In the genomic region with DNA sequence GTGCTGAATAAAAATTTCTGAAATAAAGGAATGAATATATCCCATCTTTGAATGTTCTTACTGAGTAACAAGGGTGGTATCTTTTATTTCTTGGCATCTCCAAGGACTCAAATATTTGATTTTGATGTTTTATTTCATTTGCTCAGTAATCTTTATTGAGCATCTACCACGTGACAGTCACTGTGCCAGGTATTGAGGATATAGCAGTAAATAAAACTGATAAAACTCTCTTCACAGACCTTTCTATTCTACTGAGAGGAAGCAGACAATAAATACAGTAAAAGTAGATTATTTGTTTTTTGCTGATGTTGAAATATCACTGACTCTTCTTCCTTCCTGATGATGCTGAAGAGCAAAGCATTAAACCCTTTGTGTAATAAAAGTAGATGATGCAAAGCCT, we compare ENCODE assay signal across 21 cellular contexts.
A peak's percentile ranks its signal among the peaks of the same experiment; 100 is the strongest.
DNase-seq lines count a peak whose midpoint lies in the region; ATAC-seq, FAIRE-seq and TF ChIP-seq lines count a peak whose summit lies in the region.
"Had no signal": no experiment of that assay in that cellular context is flagged by ENCODE, and none has a peak within 500 bp of the region (broad histone marks: within the 10 kb centered on the region; RNA-seq: fewer than 3 reads in every experiment).

No MANE protein-coding gene starts in this region.

- TF ChIP-seq RAD21 in IMR-90 (IDR thresholded peaks at IDR 0.05; ENCODE audit: low read length), result no peak
- TF ChIP-seq RAD21 in K562 (CRISPR knock-in tag; conservative IDR thresholded peaks at IDR 0.05 in 1 of 2, IDR thresholded peaks at IDR 0.05 in 1 of 2), result no peak

- no peak overlapping the region for H3K27ac Mint-ChIP-seq in H9
- H3K27ac Mint-ChIP-seq: CD14-positive monocyte, GM23338, HFFc6 had no signal

- CTCF ChIA-PET in IMR-90 (lab: Yijun Ruan, JAX) (no interaction called here), K562 (lab: Yijun Ruan, JAX; ENCODE audit: low intra/inter-chr PET ratio) (no interaction called here)

- no peaks in the 10 kb centered on the region; the same call in 1 of the 2 replicates for H3K9me1 ChIP-seq in IMR-90 (ENCODE audit: insufficient read depth, low read length)
- no peaks in the 10 kb centered on the region for H3K9me1 ChIP-seq in K562 (ENCODE audit: control insufficient read depth, insufficient read depth, low read length)

- H3K18ac ChIP-seq in IMR-90 (ENCODE audit: low read depth, low read length) (no peak overlapping the region), H9 (ENCODE audit: insufficient read length, low read depth, low read length) (no peak overlapping the region)

- H3K14ac ChIP-seq in IMR-90 (replicated peaks; ENCODE audit: low read depth, low read length), result no peak overlapping the region
- H3K14ac ChIP-seq in H9 (ENCODE audit: insufficient read depth, low read length), result no peak overlapping the region

- FAIRE-seq in K562 (lab: Jason Lieb, UNC) (no peak), pancreas (lab: Jason Lieb, UNC) (no peak)
- FAIRE-seq: GM19239, H54, HTR-8/SVneo had no signal

- TF ChIP-seq CTCF in 22Rv1 (IDR thresholded peaks at IDR 0.05) (no peak), IMR-90 (conservative IDR thresholded peaks at IDR 0.05; ENCODE audit: low read depth, low read length) (no peak), K562 (IDR thresholded peaks at IDR 0.05 in 2 of 3, conservative IDR thresholded peaks at IDR 0.05 in 1 of 3; ENCODE audit: insufficient read depth in 2 of 3, low read depth in 1 of 3, low read length in 3 of 3) (no peak), mucosa of descending colon (IDR thresholded peaks at IDR 0.05) (no peak), pancreas (IDR thresholded peaks at IDR 0.05) (no peak), H9 (conservative IDR thresholded peaks at IDR 0.05) (no peak)

- H2BK120ac ChIP-seq in IMR-90 (ENCODE audit: low read depth, low read length) (no peak overlapping the region), H9 (ENCODE audit: low read depth, low read length, poor library complexity, severe bottlenecking) (no peak overlapping the region)

- no peak overlapping the region for H2AFZ ChIP-seq in IMR-90 (replicated peaks; ENCODE audit: low read length, poor library complexity)
- no peak overlapping the region for H2AFZ ChIP-seq in K562 (ENCODE audit: low read depth, low read length)
- no peak overlapping the region for H2AFZ ChIP-seq in H9 (ENCODE audit: low read length)
- H2AFZ ChIP-seq: GM23338 had no signal

- no peaks in the 10 kb centered on the region; a peak in 1 of 7 replicates for H3K36me3 Mint-ChIP-seq in H9 (ENCODE audit: insufficient read depth in 1 of 3, low read depth in 3 of 3)
- H3K36me3 Mint-ChIP-seq: CD14-positive monocyte; CD4-positive, alpha-beta memory T cell had no signal

- no peak overlapping the region for H2AK9ac ChIP-seq in IMR-90 (replicated peaks; ENCODE audit: low read depth, low read length, poor library complexity)

- no peak overlapping the region for H3K4me3 Mint-ChIP-seq in H9
- H3K4me3 Mint-ChIP-seq: CD14-positive monocyte, GM23338, HFFc6 had no signal

- H3K79me2 ChIP-seq in K562 (ENCODE audit: control insufficient read depth, insufficient read depth, low read length) (no peaks in the 10 kb centered on the region), H9 (ENCODE audit: insufficient read depth, low read length) (no peaks in the 10 kb centered on the region)

- in situ Hi-C loops in IMR-90 (cut with MboI; ENCODE audit: low sequenced_read_pairs) (no loop called here), K562 (cut with MboI) (loop anchor here (10.0 kb wide), 1 partner anchor 316 kb away; no protein-coding TSS in a partner anchor)

- H2AK5ac ChIP-seq in IMR-90 (ENCODE audit: low read depth, low read length) (no peak overlapping the region), H9 (ENCODE audit: insufficient read length, low read length) (no peak overlapping the region)

- H3K4ac ChIP-seq in IMR-90 (ENCODE audit: low read depth, low read length) (no peak overlapping the region), H9 (ENCODE audit: low read depth, low read length) (no peak overlapping the region)

- no peak overlapping the region for H4K8ac ChIP-seq in IMR-90 (ENCODE audit: low read depth in 2 of 2, low read length in 2 of 2)
- H4K8ac ChIP-seq in H9 (replicated peaks; ENCODE audit: insufficient read length, low read depth, low read length), result no peak overlapping the region

- H3K23ac ChIP-seq in IMR-90 (ENCODE audit: low read depth, low read length), result no peak overlapping the region
- no peak overlapping the region for H3K23ac ChIP-seq in H9 (ENCODE audit: insufficient read length, low read depth, low read length)

- BruUV-seq in IMR-90 (replicated peaks; lab: Mats Ljungman, UMichigan) (no TSS peak), K562 (replicated peaks; lab: Mats Ljungman, UMichigan) (no TSS peak)

- no peaks in the 10 kb centered on the region for H3K9me3 ChIP-seq in IMR-90 (ENCODE audit: control insufficient read depth, insufficient read depth, low read length)
- H3K9me3 ChIP-seq in K562 (replicated peaks; ENCODE audit: control insufficient read depth, insufficient read depth, low read depth, low read length), result no peaks in the 10 kb centered on the region
- no peaks in the 10 kb centered on the region for H3K9me3 ChIP-seq in mucosa of descending colon
- H3K9me3 ChIP-seq in pancreas, result no peaks in the 10 kb centered on the region
- no peaks in the 10 kb centered on the region for H3K9me3 ChIP-seq in H9 (ENCODE audit: control insufficient read depth, low read depth, low read length)

- no peaks in the 10 kb centered on the region for H3K23me2 ChIP-seq in H9 (ENCODE audit: insufficient read length, low read depth, low read length, poor library complexity, severe bottlenecking)

- H2BK20ac ChIP-seq in IMR-90 (ENCODE audit: low read depth, low read length) (no peak overlapping the region), H9 (ENCODE audit: low read depth, low read length, poor library complexity, severe bottlenecking) (no peak overlapping the region)

- intact Hi-C loops in IMR-90 (cut with micrococcal nuclease), result no loop called here
- intact Hi-C loops in K562 (cut with micrococcal nuclease), result no loop called here
- intact Hi-C loops in mucosa of descending colon (cut with DNase I, micrococcal nuclease), result no loop called here
- intact Hi-C loops in pancreas (cut with DNase I), result no loop called here

- ATAC-seq in IMR-90 (ENCODE audit: low read depth) (no peak), K562 (no peak), mucosa of descending colon (peak; percentile 30), HG03025 (IDR thresholded peaks at IDR 0.05; ENCODE audit: low FRiP score, unreplicated experiment) (no peak), pancreas (no peak), GM21447 (IDR thresholded peaks at IDR 0.05; ENCODE audit: unreplicated experiment) (no peak)
- ATAC-seq: GM23338, HCT116 had no signal

- H3T11ph ChIP-seq in H9 (ENCODE audit: low read length), result no peak overlapping the region

- WGBS in IMR-90 (ENCODE audit: extremely low coverage in 2 of 2, insufficient read length in 1 of 2), 2 experiments, result no CpG with 5 or more reads among the region's 1 CpG
- WGBS in K562 (ENCODE audit: insufficient coverage, low coverage, missing lambda C conversion rate), result 0% methylated on average over 1 of the region's 1 CpG
- WGBS in pancreas, 2 donors, result 54 to 67% methylated on average over 1 of the region's 1 CpG
- no CpG with 5 or more reads among the region's 1 CpG for WGBS in H9 (ENCODE audit: extremely low coverage, insufficient read length, low lambda C conversion rate)

- no peak for TF ChIP-seq POLR2A in IMR-90 (IDR thresholded peaks at IDR 0.05; ENCODE audit: low read depth, low read length)
- TF ChIP-seq POLR2A in K562 (conservative IDR thresholded peaks at IDR 0.05), result no peak

- no peak overlapping the region for H2BK15ac ChIP-seq in IMR-90 (ENCODE audit: low read depth, low read length)
- H2BK15ac ChIP-seq in H9 (ENCODE audit: low read depth, low read length), result no peak overlapping the region

- H3K4me1 Mint-ChIP-seq in H9, result peaks cover 0 to 7% of the 10 kb centered on the region in 2 experiments; a peak in 1 of 4 replicates

- no peak overlapping the region for H3K4me2 ChIP-seq in IMR-90 (ENCODE audit: low read depth, low read length)
- no peak overlapping the region for H3K4me2 ChIP-seq in K562 (ENCODE audit: insufficient read depth, low read length)
- no peak overlapping the region for H3K4me2 ChIP-seq in H9 (ENCODE audit: insufficient read depth, insufficient read length, low read length)
- H3K4me2 ChIP-seq: GM23338, KMS-11 had no signal

- no peak overlapping the region for H2BK5ac ChIP-seq in IMR-90 (ENCODE audit: low read depth, low read length, poor library complexity, severe bottlenecking)
- H2BK5ac ChIP-seq in H9 (ENCODE audit: insufficient read length, low read length), result no peak overlapping the region

- no peak for TF ChIP-seq EP300 in K562 (IDR thresholded peaks at IDR 0.05; ENCODE audit: low read length)

- H3K9ac ChIP-seq in IMR-90 (ENCODE audit: low read depth, low read length), result no peak overlapping the region
- H3K9ac ChIP-seq in K562 (ENCODE audit: insufficient read depth in 1 of 2, low read depth in 2 of 2, low read length in 2 of 2), result no peak overlapping the region
- no peak overlapping the region for H3K9ac ChIP-seq in H9 (ENCODE audit: extremely low read depth, insufficient read length, low read length)
- H3K9ac ChIP-seq: KMS-11 had no signal

- H3K27me3 Mint-ChIP-seq in H9 (ENCODE audit: low read depth), result no peaks in the 10 kb centered on the region; the same call in 1 of the 2 replicates
- H3K27me3 Mint-ChIP-seq: CD4-positive, alpha-beta memory T cell had no signal

- POLR2A ChIA-PET in IMR-90 (lab: Charles Lee; ENCODE audit: unreplicated experiment), result no interaction called here
- POLR2A ChIA-PET in K562 (lab: Yijun Ruan, JAX), result no interaction called here

- H3K56ac ChIP-seq in IMR-90 (ENCODE audit: extremely low read depth, insufficient read depth, low read length) (no peak overlapping the region), H9 (ENCODE audit: insufficient read length, low read depth, low read length) (no peak overlapping the region)

- H3K9me3 Mint-ChIP-seq in H9, result no peaks in the 10 kb centered on the region
- H3K9me3 Mint-ChIP-seq: CD14-positive monocyte; CD4-positive, alpha-beta memory T cell; GM23338; HFFc6 had no signal

- DNase-seq in IMR-90 (no peak), K562 (ENCODE audit: extremely low read depth in 1 of 4, low spot score in 3 of 4) (no peak), mucosa of descending colon (no peak), pancreas (no peak), H9 (no peak)
- DNase-seq: ACHN; Calu3; CD4-positive, alpha-beta memory T cell; DMS79 treated with DMSO at 0.1 percent for 48 hours; GF-D8; HFFc6 had no signal

- no peaks in the 10 kb centered on the region; the same call in 1 of the 2 replicates for H3K4me1 ChIP-seq in IMR-90 (ENCODE audit: control insufficient read depth, insufficient read depth, low read length)
- H3K4me1 ChIP-seq in K562 (replicated peaks in 1 of 2; ENCODE audit: control insufficient read depth in 2 of 2, insufficient read depth in 2 of 2, low read length in 2 of 2), result no peaks in the 10 kb centered on the region; a peak in 1 of 5 replicates
- H3K4me1 ChIP-seq in mucosa of descending colon (ENCODE audit: low read depth), result no peaks in the 10 kb centered on the region
- H3K4me1 ChIP-seq in pancreas, result no peaks in the 10 kb centered on the region
- no peaks in the 10 kb centered on the region for H3K4me1 ChIP-seq in H9 (ENCODE audit: insufficient read depth, low read length)

- no peak overlapping the region for H4K5ac ChIP-seq in IMR-90 (ENCODE audit: low read depth, low read length)
- no peak overlapping the region for H4K5ac ChIP-seq in H9 (ENCODE audit: insufficient read length, low read depth, low read length)

- no peaks in the 10 kb centered on the region for H3K36me3 ChIP-seq in IMR-90 (ENCODE audit: control insufficient read depth, insufficient read depth, low read length)
- no peaks in the 10 kb centered on the region for H3K36me3 ChIP-seq in K562 (ENCODE audit: control insufficient read depth, insufficient read depth, low read length)
- H3K36me3 ChIP-seq in mucosa of descending colon (ENCODE audit: low read depth), result no peaks in the 10 kb centered on the region
- H3K36me3 ChIP-seq in pancreas, result no peaks in the 10 kb centered on the region

- H2BK12ac ChIP-seq in H9 (ENCODE audit: insufficient read length, low read depth, low read length), result no peak overlapping the region

- H3K4me3 ChIP-seq in IMR-90 (ENCODE audit: insufficient read depth, low read depth, low read length) (no peak overlapping the region), K562 (no peak overlapping the region), mucosa of descending colon (no peak overlapping the region), pancreas (no peak overlapping the region)
- H3K4me3 ChIP-seq: GM23338 had no signal

- no peak overlapping the region for H4K91ac ChIP-seq in IMR-90 (ENCODE audit: insufficient read depth, low read depth, low read length)
- no peak overlapping the region for H4K91ac ChIP-seq in H9 (ENCODE audit: insufficient read length, low read depth, low read length)

- H4K20me1 ChIP-seq in IMR-90 (ENCODE audit: insufficient read depth, low read length), result no peaks in the 10 kb centered on the region
- no peaks in the 10 kb centered on the region for H4K20me1 ChIP-seq in K562 (replicated peaks; ENCODE audit: control insufficient read depth, insufficient read depth, low read length)
- H4K20me1 ChIP-seq in H9 (ENCODE audit: control insufficient read depth, insufficient read depth, insufficient read length), result no peaks in the 10 kb centered on the region

- dilution Hi-C loops in IMR-90 (cut with HindIII; ENCODE audit: low sequenced_read_pairs, unreplicated experiment), result no loop called here

- H3K79me1 ChIP-seq in IMR-90 (ENCODE audit: low read depth in 1 of 2, low read length in 2 of 2) (no peaks in the 10 kb centered on the region), H9 (ENCODE audit: insufficient read depth, low read depth, low read length, poor library complexity, severe bottlenecking) (no peaks in the 10 kb centered on the region)

- H3K27ac ChIP-seq in 22Rv1 (peak overlapping the region; percentile 41; the same call in 1 of the 2 replicates), IMR-90 (ENCODE audit: insufficient read depth, low read length) (no peak overlapping the region), K562 (ENCODE audit: extremely low read depth, low read depth, low read length) (no peak overlapping the region), pancreas (no peak overlapping the region), H9 (ENCODE audit: insufficient read length, low read depth, low read length) (no peak overlapping the region)
- H3K27ac ChIP-seq: KMS-11 had no signal

- H3K27me3 ChIP-seq in IMR-90 (ENCODE audit: control insufficient read depth, insufficient read depth, low read length), result peaks cover 6% of the 10 kb centered on the region
- H3K27me3 ChIP-seq in K562 (ENCODE audit: control insufficient read depth in 2 of 2, insufficient read depth in 2 of 2, low read length in 2 of 2), result peaks cover 16 to 41% of the 10 kb centered on the region in 2 experiments
- H3K27me3 ChIP-seq in pancreas, result no peaks in the 10 kb centered on the region
- H3K27me3 ChIP-seq in H9 (ENCODE audit: insufficient read depth, low read length), result no peaks in the 10 kb centered on the region
